ENCODE assay signal across 10 cellular contexts in the genomic region with DNA sequence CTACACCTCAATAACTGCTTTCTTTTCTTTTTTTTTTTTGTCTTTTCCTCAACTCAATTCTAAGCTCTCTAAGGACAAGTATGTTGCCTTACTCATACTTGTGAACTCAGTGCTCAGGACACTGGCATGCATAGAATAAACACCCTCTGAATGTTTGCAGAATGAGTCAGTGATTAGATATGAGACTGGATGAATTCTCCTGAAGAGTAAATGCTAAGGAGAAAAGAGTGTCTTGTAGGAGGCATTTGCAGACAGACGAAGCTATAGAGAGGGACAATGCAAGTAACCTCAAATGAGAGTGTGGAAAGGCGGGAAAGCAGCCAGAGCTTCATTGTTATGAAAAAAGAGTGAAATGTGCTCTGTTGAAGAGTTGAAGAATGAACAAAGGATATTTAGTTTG.
DNase-seq lines count a peak whose midpoint lies in the region; ATAC-seq and TF ChIP-seq lines count a peak whose summit lies in the region.
"Had no signal": no experiment of that assay in that cellular context is flagged by ENCODE, and none has a peak within 500 bp of the region (broad histone marks: within the 10 kb centered on the region; RNA-seq: fewer than 3 reads in every experiment).

No MANE protein-coding gene starts in this region.

- no peak overlapping the region for H3K4me3 ChIP-seq in choroid plexus epithelial cell (ENCODE audit: low read depth, low read length)
- no peak overlapping the region for H3K4me3 ChIP-seq in mesenchymal stem cell (ENCODE audit: insufficient read depth in 1 of 2, low read depth in 1 of 2, low read length in 2 of 2)

- no peak overlapping the region for H3K18ac ChIP-seq in mesenchymal stem cell (ENCODE audit: low read depth in 1 of 2, low read length in 2 of 2)

- no peaks in the 10 kb centered on the region for H3K9me3 ChIP-seq in mesenchymal stem cell (ENCODE audit: control insufficient read depth, low read length)

- no peaks in the 10 kb centered on the region for H3K36me3 ChIP-seq in mesenchymal stem cell (ENCODE audit: control insufficient read depth in 1 of 2, insufficient read depth in 2 of 2, low read depth in 1 of 2, low read length in 2 of 2)

- no peak overlapping the region for H2BK120ac ChIP-seq in mesenchymal stem cell (ENCODE audit: low read depth, low read length)

- no peak overlapping the region for H2BK5ac ChIP-seq in mesenchymal stem cell (ENCODE audit: low read depth, low read length, poor library complexity, severe bottlenecking)

- H3K14ac ChIP-seq in mesenchymal stem cell (ENCODE audit: low read length in 2 of 2) = no peak overlapping the region

- H2AK5ac ChIP-seq in mesenchymal stem cell (ENCODE audit: low read length, severe bottlenecking) = no peak overlapping the region

- no peak overlapping the region for H2AFZ ChIP-seq in mesenchymal stem cell (ENCODE audit: low read depth, low read length)
- H2AFZ ChIP-seq: parathyroid adenoma had no signal

- no peaks in the 10 kb centered on the region for H3K27me3 ChIP-seq in mesenchymal stem cell (ENCODE audit: control insufficient read depth in 1 of 2, insufficient read depth in 1 of 2, low read length in 2 of 2)

- no peak overlapping the region for H3K4ac ChIP-seq in mesenchymal stem cell (ENCODE audit: low read depth in 1 of 2, low read length in 2 of 2)

- peak overlapping the region; percentile 84 for H3K27ac ChIP-seq in mesenchymal stem cell (ENCODE audit: low read length, poor library complexity, severe bottlenecking)
- H3K27ac ChIP-seq: parathyroid adenoma had no signal

- DNase-seq in AG09319 (ENCODE audit: extremely low read depth, low read depth) (peak; percentile 63), LHCN-M2 (ENCODE audit: low read depth) (peak; percentile 97), choroid plexus epithelial cell (ENCODE audit: low read depth) (peak; percentile 98), mesenchymal stem cell (peak; percentile 95), GDM1 (lab: John Stamatoyannopoulos, UW) (no peak), ecto neural progenitor cell (ENCODE audit: low spot score) (no peak)
- DNase-seq: NCI-H1930 had no signal

- H4K91ac ChIP-seq in mesenchymal stem cell (ENCODE audit: low read length) = no peak overlapping the region

- TF ChIP-seq CTCF in AG09319 (IDR thresholded peaks at IDR 0.05; ENCODE audit: low read depth, low read length) = no peak
- no peak for TF ChIP-seq CTCF in choroid plexus epithelial cell (conservative IDR thresholded peaks at IDR 0.05; ENCODE audit: low read depth, low read length)

- no peak overlapping the region for H2BK15ac ChIP-seq in mesenchymal stem cell (ENCODE audit: low read depth, poor library complexity, severe bottlenecking)

- ATAC-seq in GM21526 (IDR thresholded peaks at IDR 0.05; ENCODE audit: low FRiP score, unreplicated experiment) (no peak), HG02759 (IDR thresholded peaks at IDR 0.05; ENCODE audit: unreplicated experiment) (no peak)

- H2BK12ac ChIP-seq in mesenchymal stem cell (ENCODE audit: low read length in 2 of 2) = no peak overlapping the region

- no peak overlapping the region for H3K9ac ChIP-seq in mesenchymal stem cell (ENCODE audit: low read length)
- H3K9ac ChIP-seq: parathyroid adenoma had no signal

- H4K8ac ChIP-seq in mesenchymal stem cell (ENCODE audit: low read length) = no peak overlapping the region

- H3K4me2 ChIP-seq in mesenchymal stem cell (ENCODE audit: low read length, poor library complexity, severe bottlenecking) = no peak overlapping the region

- H3K23ac ChIP-seq in mesenchymal stem cell (ENCODE audit: low read length in 2 of 2) = no peak overlapping the region

- no peaks in the 10 kb centered on the region for H3K4me1 ChIP-seq in mesenchymal stem cell (ENCODE audit: control insufficient read depth, insufficient read depth, low read depth, low read length)
- H3K4me1 ChIP-seq: parathyroid adenoma had no signal

- WGBS in mesenchymal stem cell = 3% methylated on average over 2 of the region's 2 CpGs

- peaks cover 2% of the 10 kb centered on the region for H3K79me1 ChIP-seq in mesenchymal stem cell (replicated peaks; ENCODE audit: low read length, poor library complexity, severe bottlenecking)

Comparison
In these comparisons a context has a peak if more than half of its experiments do, and no peak if none do; other contexts are left out.
1. DNase-seq: peak in AG09319 (single experiment), LHCN-M2 (single experiment), choroid plexus epithelial cell (single experiment) and mesenchymal stem cell (single experiment); none in GDM1 (single experiment) and ecto neural progenitor cell (single experiment).